1 cellular context compared by ENCODE assay signal in genomic region chr2:42092084-42092996, GRCh38.
TF ChIP-seq lines count a peak whose summit lies in the region.

No MANE protein-coding gene starts in this region.

TF ChIP-seq in HepG2, 621 proteins besides CTCF, POLR2A, EP300 and RAD21 (continued from another document and continues in another):
- TF ChIP-seq HIC2 (CRISPR knock-in tag; IDR thresholded peaks at IDR 0.05; ENCODE audit: low read depth) (peak; percentile 97), FOXA1 (IDR thresholded peaks at IDR 0.05) (no peak), FOXA1 (CRISPR knock-in tag; IDR thresholded peaks at IDR 0.05) (peak; percentile 66; the same call in 1 of the 2 replicates), PAXIP1 (CRISPR knock-in tag; conservative IDR thresholded peaks at IDR 0.05) (peak; percentile 97), FOXO1 (CRISPR knock-in tag; IDR thresholded peaks at IDR 0.05) (peak; percentile 73), HDAC6 (IDR thresholded peaks at IDR 0.05; ENCODE audit: low read depth, low read length) (no peak), ZBTB43 (CRISPR knock-in tag; conservative IDR thresholded peaks at IDR 0.05) (peak; percentile 73; the same call in 1 of the 2 replicates), ATF6 (CRISPR knock-in tag; conservative IDR thresholded peaks at IDR 0.05) (no peak), ZNF557 (CRISPR knock-in tag; IDR thresholded peaks at IDR 0.05) (peak; percentile 75; the same call in 1 of the 2 replicates), ARNT2 (CRISPR knock-in tag; IDR thresholded peaks at IDR 0.05; ENCODE audit: low read depth) (peak; percentile 60), TP53 (CRISPR knock-in tag; conservative IDR thresholded peaks at IDR 0.05) (peak; percentile 49; the same call in 1 of the 2 replicates), SMC3 (IDR thresholded peaks at IDR 0.05; ENCODE audit: low read length) (peak; percentile 24; the same call in 1 of the 2 replicates), CENPT (CRISPR knock-in tag; IDR thresholded peaks at IDR 0.05; ENCODE audit: low read depth) (no peak), PLRG1 (conservative IDR thresholded peaks at IDR 0.05) (no peak), DPF2 (CRISPR knock-in tag; IDR thresholded peaks at IDR 0.05; ENCODE audit: borderline replicate concordance, low read depth) (peak; percentile 65), ZFX (CRISPR knock-in tag; IDR thresholded peaks at IDR 0.05; ENCODE audit: low read depth) (0 out of 2 replicates have a peak, but pooled peaks have one; percentile 26), PBX2 (CRISPR knock-in tag; IDR thresholded peaks at IDR 0.05) (no peak; the same call in 1 of the 2 replicates), ZNF256 (CRISPR knock-in tag; conservative IDR thresholded peaks at IDR 0.05) (0 out of 2 replicates have a peak, but pooled peaks have one; percentile 51), EED (CRISPR knock-in tag; IDR thresholded peaks at IDR 0.05) (no peak), PAF1 (CRISPR knock-in tag; IDR thresholded peaks at IDR 0.05) (no peak), RFX3 (CRISPR knock-in tag; IDR thresholded peaks at IDR 0.05) (no peak), ZBTB42 (CRISPR knock-in tag; IDR thresholded peaks at IDR 0.05) (no peak), REPIN1 (CRISPR knock-in tag; IDR thresholded peaks at IDR 0.05; ENCODE audit: borderline replicate concordance, low read depth) (no peak; the same call in 1 of the 2 replicates), TAF1 (CRISPR knock-in tag; IDR thresholded peaks at IDR 0.05) (no peak), ZNF383 (CRISPR knock-in tag; IDR thresholded peaks at IDR 0.05; ENCODE audit: borderline replicate concordance) (peak; percentile 59; the same call in 1 of the 2 replicates), NFIC (IDR thresholded peaks at IDR 0.05; ENCODE audit: low read length) (peak; percentile 94), BRD4 (CRISPR knock-in tag; IDR thresholded peaks at IDR 0.05) (peak; percentile 91), YEATS4 (CRISPR knock-in tag; IDR thresholded peaks at IDR 0.05; ENCODE audit: borderline replicate concordance) (peak; percentile 54), IKZF4 (CRISPR knock-in tag; IDR thresholded peaks at IDR 0.05; ENCODE audit: borderline replicate concordance, low read depth, not compliant biosample characterization) (no peak), NFATC3 (CRISPR knock-in tag; IDR thresholded peaks at IDR 0.05) (no peak), PRMT3 (CRISPR knock-in tag; IDR thresholded peaks at IDR 0.05; ENCODE audit: borderline replicate concordance, low read depth) (no peak), PTBP1 (IDR thresholded peaks at IDR 0.05; ENCODE audit: low read depth, low read length, poor library complexity, severe bottlenecking) (no peak), ZNF230 (CRISPR knock-in tag; IDR thresholded peaks at IDR 0.05) (peak; percentile 57; the same call in 1 of the 2 replicates), SSRP1 (CRISPR knock-in tag; IDR thresholded peaks at IDR 0.05) (peak; percentile 73; the same call in 1 of the 2 replicates), UBTF (CRISPR knock-in tag; IDR thresholded peaks at IDR 0.05) (peak; percentile 58), KDM3A (CRISPR knock-in tag; IDR thresholded peaks at IDR 0.05; ENCODE audit: low read depth) (0 out of 2 replicates have a peak, but pooled peaks have one; percentile 18), HNF4G (IDR thresholded peaks at IDR 0.05; ENCODE audit: borderline replicate concordance, low read depth, low read length) (peak; percentile 94), HNF4G (CRISPR knock-in tag; IDR thresholded peaks at IDR 0.05; ENCODE audit: borderline replicate concordance, low read depth) (peak; percentile 92; the same call in 1 of the 2 replicates), PATZ1 (CRISPR knock-in tag; IDR thresholded peaks at IDR 0.05) (peak; percentile 65; the same call in 1 of the 2 replicates), LCORL (IDR thresholded peaks at IDR 0.05) (peak; percentile 61), LCORL (CRISPR knock-in tag; IDR thresholded peaks at IDR 0.05) (no peak), ZGPAT (CRISPR knock-in tag; IDR thresholded peaks at IDR 0.05) (peak; percentile 96), ZNF33B (CRISPR knock-in tag; IDR thresholded peaks at IDR 0.05) (no peak), GPBP1L1 (CRISPR knock-in tag; IDR thresholded peaks at IDR 0.05) (no peak), ZNF138 (CRISPR knock-in tag; IDR thresholded peaks at IDR 0.05; ENCODE audit: low read depth) (no peak)
